34 cellular contexts compared by ENCODE assay signal in genomic region chr2:241569831-241570281, GRCh38. TPM values are rescaled to one million over a fixed set of nuclear protein-coding genes. Genes with fewer than 3 reads are reported as not detected.
DNase-seq lines count a peak whose midpoint lies in the region; ATAC-seq, FAIRE-seq and TF ChIP-seq lines count a peak whose summit lies in the region.
"Had no signal": no experiment of that assay in that cellular context is flagged by ENCODE, and none has a peak within 500 bp of the region (broad histone marks: within the 10 kb centered on the region; RNA-seq: fewer than 3 reads in every experiment).

No MANE protein-coding gene starts in this region.

- H3K23ac ChIP-seq in trophoblast cell (ENCODE audit: low read length), result no peak overlapping the region

- H2BK5ac ChIP-seq in trophoblast cell (ENCODE audit: low read depth, low read length, poor library complexity), result no peak overlapping the region

- H2BK120ac ChIP-seq in trophoblast cell (ENCODE audit: insufficient read depth, low read length, poor library complexity), result no peak overlapping the region

- H3K79me2 ChIP-seq in trophoblast cell (ENCODE audit: control insufficient read depth, insufficient read depth, low read length, poor library complexity), result no peaks in the 10 kb centered on the region

- WGBS in trophoblast cell (ENCODE audit: extremely low coverage, insufficient coverage, insufficient read length), result no CpG with 5 or more reads among the region's 23 CpGs

- no peaks in the 10 kb centered on the region for H3K79me1 ChIP-seq in trophoblast cell (ENCODE audit: low read length)

- H2AK5ac ChIP-seq in trophoblast cell (ENCODE audit: low read length), result no peak overlapping the region

- peak overlapping the region; percentile 7 for H3K4me3 ChIP-seq in trophoblast cell (ENCODE audit: low read depth, low read length)
- H3K4me3 ChIP-seq: GM23338, left lung, pancreas, testis, uterus had no signal

- DNase-seq in natural killer cell (no peak), islet precursor cell (peak; percentile 76), trophoblast cell (peak; percentile 35 to 64), GM19239 (ENCODE audit: insufficient read length, low spot score) (no peak), dermis blood vessel endothelial cell (no peak)
- DNase-seq in natural killer cell treated with Interleukin-12 subunit alpha and Interleukin-12 subunit beta and Interleukin-15 and Interleukin-18, amount 100 ng/mL, for 72 hours (ENCODE audit: low spot score), result no peak
- DNase-seq: activated CD8-positive, alpha-beta memory T cell treated with anti-CD3 and anti-CD28 coated beads, Interleukin-2, amount 50 U/mL, for 48 hours; activated CD8-positive, alpha-beta T cell treated with anti-CD3 and anti-CD28 coated beads for 36 hours; activated naive CD4-positive, alpha-beta T cell treated with anti-CD3 and anti-CD28 coated beads, Interleukin-2, amount 50 U/mL, for 16 hours; brain microvascular endothelial cell; Calu3; DMS79 treated with DMSO at 0.1 percent for 48 hours; GDM1; hypothalamus; MM.1S; NCI-H1105 treated with DMSO at 0.1 percent for 48 hours; NCI-H2081; NCI-H226; NCI-H69; retina; Right ventricle myocardium superior; small intestine; stimulated activated CD4-positive, alpha-beta T cell treated with anti-CD3 and anti-CD28 coated beads, Interleukin-1b, Interleukin-23, amount 100 ng/mL, for 48 hours; testis; uterus had no signal

- H3K27me3 ChIP-seq in trophoblast cell (ENCODE audit: insufficient read depth, low read length), result no peaks in the 10 kb centered on the region
- H3K27me3 ChIP-seq: brain microvascular endothelial cell, left lung, pancreas, testis, uterus had no signal

- intact Hi-C loops in natural killer cell (cut with micrococcal nuclease), result no loop called here

- H3K27me3 Mint-ChIP-seq in natural killer cell (ENCODE audit: low read depth in 2 of 2), result no peaks in the 10 kb centered on the region
- no peaks in the 10 kb centered on the region for H3K27me3 Mint-ChIP-seq in natural killer cell treated with Interleukin-12 subunit alpha and Interleukin-12 subunit beta and Interleukin-15 and Interleukin-18, amount 100 ng/mL, for 72 hours
- H3K27me3 Mint-ChIP-seq: activated CD8-positive, alpha-beta T cell treated with anti-CD3 and anti-CD28 coated beads for 36 hours; stimulated activated naive CD8-positive, alpha-beta T cell treated with anti-CD3 and anti-CD28 coated beads, Interleukin-15, Interleukin-2, amounts not matched to agents 100 ng/mL and 50 ng/mL, for 24 hours had no signal

- peaks cover 5 to 10% of the 10 kb centered on the region in 2 experiments for H3K4me1 ChIP-seq in trophoblast cell (ENCODE audit: control insufficient read depth in 1 of 2, insufficient read depth in 2 of 2, low read length in 2 of 2)
- H3K4me1 ChIP-seq: left lung, pancreas had no signal

- no peaks in the 10 kb centered on the region for H3K36me3 Mint-ChIP-seq in natural killer cell
- no peaks in the 10 kb centered on the region for H3K36me3 Mint-ChIP-seq in natural killer cell treated with Interleukin-12 subunit alpha and Interleukin-12 subunit beta and Interleukin-15 and Interleukin-18, amount 100 ng/mL, for 72 hours

- peak overlapping the region; percentile 55 for H3K4me3 Mint-ChIP-seq in natural killer cell
- H3K4me3 Mint-ChIP-seq in natural killer cell treated with Interleukin-12 subunit alpha and Interleukin-12 subunit beta and Interleukin-15 and Interleukin-18, amount 100 ng/mL, for 72 hours, result no peak overlapping the region
- H3K4me3 Mint-ChIP-seq: activated CD8-positive, alpha-beta T cell treated with anti-CD3 and anti-CD28 coated beads for 36 hours; GM23338; stimulated activated naive CD8-positive, alpha-beta T cell treated with anti-CD3 and anti-CD28 coated beads, Interleukin-15, Interleukin-2, amounts not matched to agents 100 ng/mL and 50 ng/mL, for 24 hours had no signal

- H3K36me3 ChIP-seq in trophoblast cell (ENCODE audit: control insufficient read depth in 1 of 2, insufficient read depth in 2 of 2, low read length in 2 of 2), result peaks cover 39 to 43% of the 10 kb centered on the region in 2 experiments
- H3K36me3 ChIP-seq: uterus had no signal

- H4K12ac ChIP-seq in trophoblast cell (ENCODE audit: low read depth, low read length), result no peak overlapping the region

- no peak overlapping the region for H3K18ac ChIP-seq in trophoblast cell (ENCODE audit: low read length)

- peaks cover 0 to 15% of the 10 kb centered on the region in 2 donors for H3K4me1 Mint-ChIP-seq in natural killer cell
- peaks cover 2 to 6% of the 10 kb centered on the region in 2 donors for H3K4me1 Mint-ChIP-seq in natural killer cell treated with Interleukin-12 subunit alpha and Interleukin-12 subunit beta and Interleukin-15 and Interleukin-18, amount 100 ng/mL, for 72 hours (ENCODE audit: low read depth in 2 of 2)
- H3K4me1 Mint-ChIP-seq: GM23338 had no signal

- no peak overlapping the region for H3K9ac ChIP-seq in trophoblast cell (ENCODE audit: low read length)

- H3K27ac Mint-ChIP-seq in natural killer cell, result peak overlapping the region; percentile 11 to 55
- peak overlapping the region in 1 of 2 donors; percentile 73 for H3K27ac Mint-ChIP-seq in natural killer cell treated with Interleukin-12 subunit alpha and Interleukin-12 subunit beta and Interleukin-15 and Interleukin-18, amount 100 ng/mL, for 72 hours
- H3K27ac Mint-ChIP-seq: activated CD8-positive, alpha-beta T cell treated with anti-CD3 and anti-CD28 coated beads for 36 hours; GM23338; stimulated activated naive CD8-positive, alpha-beta T cell treated with anti-CD3 and anti-CD28 coated beads, Interleukin-15, Interleukin-2, amounts not matched to agents 100 ng/mL and 50 ng/mL, for 24 hours had no signal

- no peak overlapping the region for H4K91ac ChIP-seq in trophoblast cell (ENCODE audit: low read depth, low read length)

- no peak overlapping the region for H3K4ac ChIP-seq in trophoblast cell (ENCODE audit: low read depth, low read length)

- no peak overlapping the region for H3K14ac ChIP-seq in trophoblast cell (ENCODE audit: low read length)

- no peak overlapping the region for H2AFZ ChIP-seq in trophoblast cell (ENCODE audit: insufficient read depth, low read length, poor library complexity)
- H2AFZ ChIP-seq: GM23338 had no signal

- TF ChIP-seq CTCF in natural killer cell (IDR thresholded peaks at IDR 0.05), result no peak

- H3K4me2 ChIP-seq in trophoblast cell (ENCODE audit: low read length), result no peak overlapping the region
- H3K4me2 ChIP-seq: GM23338 had no signal

- no peak overlapping the region for H3K27ac ChIP-seq in trophoblast cell (ENCODE audit: low read depth, low read length)
- H3K27ac ChIP-seq: brain microvascular endothelial cell, epithelial cell of prostate, left lung, pancreas, testis, uterus had no signal

- no peak overlapping the region for H4K8ac ChIP-seq in trophoblast cell (ENCODE audit: low read depth, low read length)

- H2BK12ac ChIP-seq in trophoblast cell (ENCODE audit: low read length), result no peak overlapping the region

- no peaks in the 10 kb centered on the region for H3K9me3 Mint-ChIP-seq in natural killer cell
- H3K9me3 Mint-ChIP-seq in natural killer cell treated with Interleukin-12 subunit alpha and Interleukin-12 subunit beta and Interleukin-15 and Interleukin-18, amount 100 ng/mL, for 72 hours, result no peaks in the 10 kb centered on the region
- H3K9me3 Mint-ChIP-seq: activated CD8-positive, alpha-beta T cell treated with anti-CD3 and anti-CD28 coated beads for 36 hours; GM23338; nephron; stimulated activated naive CD8-positive, alpha-beta T cell treated with anti-CD3 and anti-CD28 coated beads, Interleukin-15, Interleukin-2, amounts not matched to agents 100 ng/mL and 50 ng/mL, for 24 hours had no signal

- ATAC-seq in natural killer cell, result no peak
- no peak for ATAC-seq in natural killer cell treated with Interleukin-12 subunit alpha and Interleukin-12 subunit beta and Interleukin-15 and Interleukin-18, amount 100 ng/mL, for 72 hours
- ATAC-seq in GM18861 (IDR thresholded peaks at IDR 0.05; ENCODE audit: unreplicated experiment), result no peak
- no peak for ATAC-seq in GM21717 (IDR thresholded peaks at IDR 0.05; ENCODE audit: unreplicated experiment)
- ATAC-seq: activated CD8-positive, alpha-beta T cell treated with anti-CD3 and anti-CD28 coated beads for 36 hours; GM23338; left lung; pancreas had no signal

- FAIRE-seq in GM19239 (lab: Jason Lieb, UNC), result no peak
- FAIRE-seq: A204.1, pancreas, small intestine had no signal

- H3K9me3 ChIP-seq in trophoblast cell (ENCODE audit: insufficient read depth, low read depth, low read length), result peaks cover 3% of the 10 kb centered on the region
- H3K9me3 ChIP-seq: left lung, pancreas, testis, uterus had no signal

RNA-seq across cellular contexts. Expression of gene BOK, which starts 11.3 kb away (rescaled TPM):
- total RNA-seq in natural killer cell (10 to 100 TPM; 11.0 to 23.7 (median 19.6) TPM), dermis blood vessel endothelial cell (88.1 and 99.4 TPM in 2 replicates)
- total RNA-seq in natural killer cell treated with Interleukin-12 subunit alpha and Interleukin-12 subunit beta and Interleukin-15 and Interleukin-18, amount 100 ng/mL, for 72 hours, result 1 to 10 TPM; 1.0 to 2.2 TPM
- 46.7 and 48.1 TPM in 2 replicates for polyA plus RNA-seq in trophoblast cell (2013)

Comparison
In these comparisons a context has a peak if more than half of its experiments do, and no peak if none do; other contexts are left out.
1. DNase-seq: peak in islet precursor cell (single experiment) and trophoblast cell (2 of 2); none in natural killer cell (single experiment), natural killer cell treated with Interleukin-12 subunit alpha and Interleukin-12 subunit beta and Interleukin-15 and Interleukin-18, amount 100 ng/mL, for 72 hours (single experiment), GM19239 (single experiment) and dermis blood vessel endothelial cell (single experiment).